26 cellular contexts compared by ENCODE assay signal in the genomic region with DNA sequence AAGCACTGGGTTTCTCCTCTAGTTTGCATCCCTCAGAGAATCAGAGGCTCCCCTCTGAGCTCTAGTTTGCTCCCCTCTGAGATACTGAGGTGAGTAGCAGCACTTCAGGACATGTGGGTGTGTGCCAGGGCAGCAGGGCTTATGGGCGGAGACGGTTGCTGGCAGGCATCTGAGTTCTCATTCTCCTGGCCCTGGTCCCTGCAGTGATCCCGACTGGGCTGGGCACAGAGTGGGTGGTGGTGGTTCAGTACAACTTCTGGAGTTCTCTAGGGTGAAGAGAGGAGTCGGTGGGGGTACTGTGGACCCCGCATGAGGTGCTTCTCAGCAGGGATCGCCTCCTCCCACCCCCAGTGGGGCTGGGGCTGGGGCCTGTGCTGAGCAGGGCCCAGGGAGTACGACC. TPM values are rescaled to one million over a fixed set of nuclear protein-coding genes. Genes with fewer than 3 reads are reported as not detected.
DNase-seq lines count a peak whose midpoint lies in the region; ATAC-seq, FAIRE-seq and TF ChIP-seq lines count a peak whose summit lies in the region.
"Had no signal": no experiment of that assay in that cellular context is flagged by ENCODE, and none has a peak within 500 bp of the region (broad histone marks: within the 10 kb centered on the region; RNA-seq: fewer than 3 reads in every experiment).

No MANE protein-coding gene starts in this region.

- H3K27me3 ChIP-seq in HepG2 (ENCODE audit: control insufficient read depth in 1 of 2, insufficient read depth in 2 of 2, low read length in 2 of 2) (no peaks in the 10 kb centered on the region), stomach (no peaks in the 10 kb centered on the region)
- H3K27me3 ChIP-seq: BE2C, cardiac muscle cell, dorsolateral prefrontal cortex, spleen had no signal

- DNase-seq in activated CD8-positive, alpha-beta memory T cell treated with anti-CD3 and anti-CD28 coated beads, Interleukin-2, amount 10 ng/mL, durations not matched to agents 7 days and 5 days = peak; percentile 29
- no peak for DNase-seq in activated CD8-positive, alpha-beta memory T cell treated with anti-CD3 and anti-CD28 coated beads for 24 hours
- DNase-seq in cerebellum (ENCODE audit: low spot score) (peak; percentile 44), HepG2 (ENCODE audit: low spot score) (no peak), stomach (peak; percentile 57), NCI-H128 (lab: John Stamatoyannopoulos, UW; ENCODE audit: unreplicated experiment) (no peak), GM13977 (ENCODE audit: low spot score) (no peak)
- DNase-seq: activated T-cell treated with anti-CD3 and anti-CD28 coated beads, Interleukin-2, amount 50 U/mL, for 1 hour; amniotic stem cell; BE2C; COR-L47; DMS79 treated with DMSO at 0.1 percent for 48 hours; foreskin fibroblast; GM23248; mammary epithelial cell; NCI-H1417 treated with DMSO at 0.1 percent for 48 hours; NCI-H2107; NCI-H524 treated with DMSO at 0.1 percent for 48 hours; spleen; stimulated activated CD4-positive, alpha-beta T cell treated with anti-CD3 and anti-CD28 coated beads, Interleukin-4, amount 100 ng/mL, for 24 hours had no signal

- no peaks in the 10 kb centered on the region for H4K20me1 ChIP-seq in HepG2 (ENCODE audit: insufficient read depth, low read length)

- no peaks in the 10 kb centered on the region for H3K4me1 Mint-ChIP-seq in activated CD8-positive, alpha-beta memory T cell treated with anti-CD3 and anti-CD28 coated beads, Interleukin-2, amount 10 ng/mL, durations not matched to agents 7 days and 5 days

- H3K4me2 ChIP-seq in HepG2 (ENCODE audit: low read depth, low read length) = no peak overlapping the region

- no peak overlapping the region for H3K27ac Mint-ChIP-seq in activated CD8-positive, alpha-beta memory T cell treated with anti-CD3 and anti-CD28 coated beads, Interleukin-2, amount 10 ng/mL, durations not matched to agents 7 days and 5 days

- TF ChIP-seq CTCF in HepG2 (CRISPR knock-in tag; IDR thresholded peaks at IDR 0.05) = no peak
- no peak for TF ChIP-seq CTCF in stomach (IDR thresholded peaks at IDR 0.05)
- no peak for TF ChIP-seq CTCF in GM13977 (IDR thresholded peaks at IDR 0.05; ENCODE audit: extremely low read depth, insufficient read depth, missing control alignments)

- WGBS in HepG2 (ENCODE audit: low lambda C conversion rate) = 93% methylated on average over 6 of the region's 7 CpGs
- 63 to 71% (median 66%) methylated on average over 6 to 7 of the region's 7 CpGs for WGBS in stomach, 5 donors

- no peak for TF ChIP-seq RAD21 in HepG2 (CRISPR knock-in tag; IDR thresholded peaks at IDR 0.05)

- no peak overlapping the region for H3K27ac ChIP-seq in HepG2 (ENCODE audit: extremely low read length, insufficient read depth, low read length)
- no peak overlapping the region for H3K27ac ChIP-seq in stomach
- H3K27ac ChIP-seq: cardiac muscle cell, GM23248, HL-60, spleen had no signal

- FAIRE-seq in HepG2 (lab: Jason Lieb, UNC) = no peak
- FAIRE-seq: GM12892 had no signal

- POLR2A ChIA-PET in HepG2 (lab: Yijun Ruan, JAX) = no interaction called here

- peaks cover 9% of the 10 kb centered on the region for H3K36me3 Mint-ChIP-seq in activated CD8-positive, alpha-beta memory T cell treated with anti-CD3 and anti-CD28 coated beads, Interleukin-2, amount 10 ng/mL, durations not matched to agents 7 days and 5 days

- H3K4me3 ChIP-seq in HepG2 (replicated peaks in 1 of 3; ENCODE audit: insufficient read depth in 1 of 3, low read depth in 2 of 3, low read length in 3 of 3) = no peak overlapping the region
- H3K4me3 ChIP-seq in stomach = no peak overlapping the region
- H3K4me3 ChIP-seq: cardiac muscle cell, dorsolateral prefrontal cortex, GM23248, spleen had no signal

- CTCF ChIA-PET in activated CD8-positive, alpha-beta memory T cell treated with anti-CD3 and anti-CD28 coated beads, Interleukin-2, amount 10 ng/mL, durations not matched to agents 7 days and 5 days (lab: Charles Lee) = no interaction called here
- CTCF ChIA-PET in HepG2 (lab: Yijun Ruan, JAX; ENCODE audit: low intra/inter-chr PET ratio, low total read pairs) = no interaction called here

- no peak overlapping the region for H3K4me3 Mint-ChIP-seq in activated CD8-positive, alpha-beta memory T cell treated with anti-CD3 and anti-CD28 coated beads, Interleukin-2, amount 10 ng/mL, durations not matched to agents 7 days and 5 days

- in situ Hi-C loops in HepG2 (cut with HindIII; ENCODE audit: extremely low pct_ligation_motif_present, low pct_unique_long_range_greater_than_20kb) (no loop called here), GM13977 (cut with MboI; ENCODE audit: low pct_unique_long_range_greater_than_20kb, low sequenced_read_pairs, unreplicated experiment) (no loop called here)

- no peak overlapping the region for H2AFZ ChIP-seq in HepG2 (ENCODE audit: low read length)
- H2AFZ ChIP-seq: GM23248 had no signal

- H3K79me2 ChIP-seq in HepG2 (ENCODE audit: insufficient read depth, low read length) = no peaks in the 10 kb centered on the region

- no peak for TF ChIP-seq POLR2A in HepG2 (IDR thresholded peaks at IDR 0.05; ENCODE audit: insufficient read depth in 1 of 2, low read depth in 2 of 2, low read length in 2 of 2)
- TF ChIP-seq POLR2A in stomach (IDR thresholded peaks at IDR 0.05) = no peak

- no peaks in the 10 kb centered on the region for H3K9me3 Mint-ChIP-seq in activated CD8-positive, alpha-beta memory T cell treated with anti-CD3 and anti-CD28 coated beads, Interleukin-2, amount 10 ng/mL, durations not matched to agents 7 days and 5 days (ENCODE audit: low read depth)

- peaks cover 34 to 67% of the 10 kb centered on the region in 2 experiments for H3K36me3 ChIP-seq in HepG2 (replicated peaks in 1 of 2; ENCODE audit: control insufficient read depth in 1 of 2, insufficient read depth in 2 of 2, low read length in 2 of 2)
- peaks cover 38 to 88% (median 71%) of the 10 kb centered on the region in 4 donors for H3K36me3 ChIP-seq in stomach

- no TSS peak for BruUV-seq in HepG2 (replicated peaks; lab: Mats Ljungman, UMichigan)

- H3K9me3 ChIP-seq in HepG2 (ENCODE audit: low read length) (no peaks in the 10 kb centered on the region), stomach (no peaks in the 10 kb centered on the region)
- H3K9me3 ChIP-seq: BE2C, spleen had no signal

- intact Hi-C loops in HepG2 (cut with micrococcal nuclease; ENCODE audit: unreplicated experiment) = no loop called here
- intact Hi-C loops in stomach (cut with DNase I; ENCODE audit: low total_unique reads) = no loop called here

- TF ChIP-seq EP300 in HepG2 (IDR thresholded peaks at IDR 0.05; ENCODE audit: low read depth in 2 of 2, low read length in 2 of 2) (no peak), HepG2 (CRISPR knock-in tag; IDR thresholded peaks at IDR 0.05; ENCODE audit: borderline replicate concordance) (no peak), stomach (IDR thresholded peaks at IDR 0.05) (no peak)

- H3K4me1 ChIP-seq in HepG2 (ENCODE audit: insufficient read depth, low read length) = no peaks in the 10 kb centered on the region
- peaks cover 0 to 11% (median 6%) of the 10 kb centered on the region in 4 donors for H3K4me1 ChIP-seq in stomach
- H3K4me1 ChIP-seq: BE2C, spleen had no signal

- no peak for ATAC-seq in activated CD8-positive, alpha-beta memory T cell treated with anti-CD3 and anti-CD28 coated beads, Interleukin-2, amount 10 ng/mL, durations not matched to agents 7 days and 5 days
- ATAC-seq in HepG2 (peak; percentile 13), HG02588 (IDR thresholded peaks at IDR 0.05; ENCODE audit: unreplicated experiment) (no peak)
- ATAC-seq: SK-N-SH treated with all-trans-retinoic acid at 6 μM for 48 hours had no signal

- H3K9ac ChIP-seq in HepG2 (ENCODE audit: insufficient read depth, low read depth, low read length) = no peak overlapping the region
- H3K9ac ChIP-seq: GM23248 had no signal

- H3K27me3 Mint-ChIP-seq in activated CD8-positive, alpha-beta memory T cell treated with anti-CD3 and anti-CD28 coated beads, Interleukin-2, amount 10 ng/mL, durations not matched to agents 7 days and 5 days = no peaks in the 10 kb centered on the region

TF ChIP-seq in HepG2, 621 proteins besides CTCF, POLR2A, EP300 and RAD21 (continues in another document):
- TF ChIP-seq TCF7L2 (IDR thresholded peaks at IDR 0.05; ENCODE audit: low read depth, low read length) (no peak), HOXD1 (CRISPR knock-in tag; IDR thresholded peaks at IDR 0.05) (no peak), SRSF1 (optimal IDR thresholded peaks at IDR 0.05; ENCODE audit: low read depth, low read length) (no peak), NONO (IDR thresholded peaks at IDR 0.05) (no peak), NONO (CRISPR knock-in tag; conservative IDR thresholded peaks at IDR 0.05) (no peak), GZF1 (CRISPR knock-in tag; IDR thresholded peaks at IDR 0.05) (no peak), HDAC1 (CRISPR knock-in tag; IDR thresholded peaks at IDR 0.05) (no peak)

RNA-seq across cellular contexts. Expression of gene BOLA3, which starts 47.9 kb away (rescaled TPM):
- 10 to 100 TPM; 69.5 to 76.1 TPM for total RNA-seq in activated CD8-positive, alpha-beta memory T cell treated with anti-CD3 and anti-CD28 coated beads, Interleukin-2, amount 10 ng/mL, durations not matched to agents 7 days and 5 days
- 12.6 TPM for total RNA-seq in cerebellum
- 170 and 172 TPM in 2 replicates for total RNA-seq in HepG2 (2016; rRNA removed; fragmentation: Illumina TruSeq; extraction: Trizol)
- total RNA-seq in HepG2 (2016; cell fraction: cytosol; rRNA removed; fragmentation: Illumina TruSeq; extraction: Trizol; ENCODE audit: low read depth) = 719 and 870 TPM in 2 replicates
- 161 and 184 TPM in 2 replicates for total RNA-seq in HepG2 (2016; cell fraction: insoluble cytoplasmic fraction; rRNA removed; fragmentation: Illumina TruSeq; extraction: Trizol)
- total RNA-seq in HepG2 (2016; cell fraction: membrane; rRNA removed; fragmentation: Illumina TruSeq; extraction: Trizol) = 416 and 482 TPM in 2 replicates
- total RNA-seq in HepG2 (2016; cell fraction: nucleus; rRNA removed; fragmentation: Illumina TruSeq; extraction: Trizol) = 51.5 and 52.9 TPM in 2 replicates
- polyA plus RNA-seq in HepG2 (2011; rRNA removed) = 59.1 and 89.7 TPM in 2 replicates
- polyA plus RNA-seq in HepG2 (2011; cell fraction: cytosol; rRNA removed) = 70.2 and 71.9 TPM in 2 replicates
- polyA plus RNA-seq in HepG2 (2011; cell fraction: nucleus; rRNA removed) = 16.6 and 17.4 TPM in 2 replicates
- polyA plus RNA-seq in HepG2 (2012) = 58.8 and 77.2 TPM in 2 replicates
- polyA plus RNA-seq in HepG2 (2016; cell fraction: cytosol; fragmentation: Illumina TruSeq; extraction: Trizol; ENCODE audit: low read depth) = 917 and 1,024 TPM in 2 replicates
- 174 and 187 TPM in 2 replicates for polyA plus RNA-seq in HepG2 (2016; cell fraction: insoluble cytoplasmic fraction; fragmentation: Illumina TruSeq; extraction: Trizol; ENCODE audit: low read depth)
- 432 and 498 TPM in 2 replicates for polyA plus RNA-seq in HepG2 (2016; cell fraction: membrane; fragmentation: Illumina TruSeq; extraction: Trizol; ENCODE audit: low read depth)
- polyA plus RNA-seq in HepG2 (2016; cell fraction: nucleus; fragmentation: Illumina TruSeq; extraction: Trizol; ENCODE audit: insufficient read depth, low read depth) = 94.6 and 103 TPM in 2 replicates
- polyA minus RNA-seq in HepG2 (2011; rRNA and poly(A)+ RNA removed; ENCODE audit: low replicate concordance) = 8.3 and 15.8 TPM in 2 replicates
- 12.3 and 18.9 TPM in 2 replicates for polyA minus RNA-seq in HepG2 (2011; cell fraction: cytosol; rRNA and poly(A)+ RNA removed)
- polyA minus RNA-seq in HepG2 (2011; cell fraction: nucleus; rRNA and poly(A)+ RNA removed) = 10.9 and 11.2 TPM in 2 replicates
- total RNA-seq in stomach = 100 to 1,000 TPM in 2 of 5 donors, 10 to 100 TPM in 2, not detected in 1; 13.3 to 310 (median 65.8) TPM
- polyA plus RNA-seq in stomach = 100 to 1,000 TPM in 1 of 3 donors, 10 to 100 TPM in 2; 57.3 to 129 (median 94.1) TPM

Comparison
In these comparisons a context has a peak if more than half of its experiments do, and no peak if none do; other contexts are left out.
1. DNase-seq: peak in activated CD8-positive, alpha-beta memory T cell treated with anti-CD3 and anti-CD28 coated beads, Interleukin-2, amount 10 ng/mL, durations not matched to agents 7 days and 5 days (single experiment), cerebellum (single experiment) and stomach (single experiment); none in activated CD8-positive, alpha-beta memory T cell treated with anti-CD3 and anti-CD28 coated beads for 24 hours (single experiment), HepG2 (single experiment), NCI-H128 (single experiment) and GM13977 (single experiment).